Comparison of ENCODE assay signal across 31 cellular contexts in the genomic region with DNA sequence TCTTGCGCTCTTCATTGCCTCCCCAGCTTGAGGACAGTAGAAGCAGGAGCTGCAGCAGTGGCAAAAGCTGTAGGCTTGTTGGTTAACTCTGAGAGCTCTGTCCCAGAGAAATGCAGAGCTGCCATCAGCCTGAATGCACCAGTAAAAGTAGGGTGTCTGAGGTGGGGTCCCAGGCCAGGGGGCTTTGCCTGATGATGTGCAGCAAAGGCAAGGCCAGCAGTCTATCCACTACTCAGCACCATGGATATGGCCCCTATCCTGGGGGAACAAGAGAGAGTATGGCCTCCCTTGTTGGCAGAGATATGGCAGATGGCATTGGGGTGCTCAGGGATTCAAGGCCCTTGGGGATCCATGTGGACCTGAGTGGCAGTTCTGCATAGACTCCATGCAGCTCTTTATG.
DNase-seq lines count a peak whose midpoint lies in the region; ATAC-seq and TF ChIP-seq lines count a peak whose summit lies in the region.
"Had no signal": no experiment of that assay in that cellular context is flagged by ENCODE, and none has a peak within 500 bp of the region (broad histone marks: within the 10 kb centered on the region; RNA-seq: fewer than 3 reads in every experiment).

No MANE protein-coding gene starts in this region.

- no peaks in the 10 kb centered on the region for H3K36me3 Mint-ChIP-seq in chondrocyte (ENCODE audit: low read depth)
- H3K36me3 Mint-ChIP-seq in activated T-cell treated with anti-CD3 and anti-CD28 coated beads, Interleukin-2, amount 50 U/mL, for 72 hours (ENCODE audit: insufficient read depth in 2 of 2), result no peaks in the 10 kb centered on the region
- H3K36me3 Mint-ChIP-seq in immature natural killer cell, result no peaks in the 10 kb centered on the region
- H3K36me3 Mint-ChIP-seq: CD14-positive monocyte; CD4-positive, alpha-beta memory T cell; CD4-positive, CD25-positive, alpha-beta regulatory T cell; CD8-positive, alpha-beta memory T cell; CD8-positive, alpha-beta T cell had no signal

- intact Hi-C loops in spleen (cut with DNase I; ENCODE audit: low total_unique reads), result no loop called here

- TF ChIP-seq POLR2A in spleen (IDR thresholded peaks at IDR 0.05), result no peak

- WGBS in spleen, 5 donors, result 80 to 95% (median 90%) methylated on average over 1 of the region's 1 CpG; no CpG with 5 or more reads in 1 of the 5 donors

- H3K9me3 Mint-ChIP-seq in chondrocyte (ENCODE audit: low read depth) (peaks cover 35% of the 10 kb centered on the region), immature natural killer cell (peaks cover 0 to 4% (median 0%) of the 10 kb centered on the region in 6 donors)
- peaks cover 0 to 3% of the 10 kb centered on the region in 2 donors for H3K9me3 Mint-ChIP-seq in activated T-cell treated with anti-CD3 and anti-CD28 coated beads, Interleukin-2, amount 50 U/mL, for 72 hours
- H3K9me3 Mint-ChIP-seq: CD4-positive, alpha-beta T cell; CD8-positive, alpha-beta T cell had no signal

- no peak overlapping the region for H3K4me3 ChIP-seq in spleen
- H3K4me3 ChIP-seq: A549; BLaER1; BLaER1 treated with 17β-estradiol and CSF1 and Interleukin-3, amounts not matched to agents 10 nM and 100 nM had no signal

- H3K27ac Mint-ChIP-seq in chondrocyte (ENCODE audit: unreplicated experiment) (no peak overlapping the region), immature natural killer cell (no peak overlapping the region)
- H3K27ac Mint-ChIP-seq in activated T-cell treated with anti-CD3 and anti-CD28 coated beads, Interleukin-2, amount 50 U/mL, for 72 hours, result no peak overlapping the region
- H3K27ac Mint-ChIP-seq: B cell; CD14-positive monocyte; CD4-positive, alpha-beta memory T cell; CD4-positive, alpha-beta T cell; CD4-positive, CD25-positive, alpha-beta regulatory T cell; CD8-positive, alpha-beta memory T cell; CD8-positive, alpha-beta T cell had no signal

- ATAC-seq in activated T-cell treated with anti-CD3 and anti-CD28 coated beads, Interleukin-2, amount 50 U/mL, for 72 hours (replicated peaks in 1 of 2), result no peak
- ATAC-seq: A549; CD8-positive, alpha-beta T cell had no signal

- no peak overlapping the region for H3K27ac ChIP-seq in spleen
- H3K27ac ChIP-seq: 22Rv1; A549; BLaER1; BLaER1 treated with 17β-estradiol and CSF1 and Interleukin-3, amounts not matched to agents 10 nM and 100 nM; C4-2B had no signal

- H3K27me3 Mint-ChIP-seq in chondrocyte (ENCODE audit: low read depth), result no peaks in the 10 kb centered on the region
- H3K27me3 Mint-ChIP-seq in activated T-cell treated with anti-CD3 and anti-CD28 coated beads, Interleukin-2, amount 50 U/mL, for 72 hours (ENCODE audit: low read depth), result peaks cover 16% of the 10 kb centered on the region
- H3K27me3 Mint-ChIP-seq in immature natural killer cell (ENCODE audit: low read depth in 3 of 3), result peaks cover 0 to 6% (median 0%) of the 10 kb centered on the region in 3 donors
- H3K27me3 Mint-ChIP-seq: B cell; CD4-positive, alpha-beta memory T cell; CD4-positive, alpha-beta T cell; CD4-positive, CD25-positive, alpha-beta regulatory T cell had no signal

- H3K4me1 ChIP-seq in spleen, result no peaks in the 10 kb centered on the region
- H3K4me1 ChIP-seq: A549; BE2C; BLaER1; BLaER1 treated with 17β-estradiol and CSF1 and Interleukin-3, amounts not matched to agents 10 nM and 100 nM; Caco-2 had no signal

- no peaks in the 10 kb centered on the region for H3K36me3 ChIP-seq in spleen
- H3K36me3 ChIP-seq: BE2C; BLaER1; BLaER1 treated with 17β-estradiol and CSF1 and Interleukin-3, amounts not matched to agents 10 nM and 100 nM had no signal

- H3K9me3 ChIP-seq in spleen, result peaks cover 0 to 12% (median 0%) of the 10 kb centered on the region in 8 donors
- H3K9me3 ChIP-seq: A549, BE2C, BLaER1, Caco-2 had no signal

- H3K4me3 Mint-ChIP-seq in chondrocyte (ENCODE audit: unreplicated experiment) (no peak overlapping the region), immature natural killer cell (no peak overlapping the region)
- no peak overlapping the region for H3K4me3 Mint-ChIP-seq in activated T-cell treated with anti-CD3 and anti-CD28 coated beads, Interleukin-2, amount 50 U/mL, for 72 hours
- H3K4me3 Mint-ChIP-seq: B cell; CD14-positive monocyte; CD4-positive, alpha-beta memory T cell; CD4-positive, alpha-beta T cell; CD4-positive, CD25-positive, alpha-beta regulatory T cell; CD8-positive, alpha-beta memory T cell; CD8-positive, alpha-beta T cell had no signal

- no peaks in the 10 kb centered on the region for H3K4me1 Mint-ChIP-seq in chondrocyte (ENCODE audit: low read depth)
- H3K4me1 Mint-ChIP-seq in activated T-cell treated with anti-CD3 and anti-CD28 coated beads, Interleukin-2, amount 50 U/mL, for 72 hours (ENCODE audit: low read depth), result no peaks in the 10 kb centered on the region
- no peaks in the 10 kb centered on the region for H3K4me1 Mint-ChIP-seq in immature natural killer cell
- H3K4me1 Mint-ChIP-seq: B cell; CD14-positive monocyte; CD4-positive, alpha-beta memory T cell; CD4-positive, CD25-positive, alpha-beta regulatory T cell; CD8-positive, alpha-beta memory T cell had no signal

- H3K27me3 ChIP-seq in spleen (replicated peaks in 1 of 7), result no peaks in the 10 kb centered on the region
- H3K27me3 ChIP-seq: BE2C had no signal

- TF ChIP-seq CTCF in chondrocyte (IDR thresholded peaks at IDR 0.05) (no peak), spleen (IDR thresholded peaks at IDR 0.05 in 8 of 11, conservative IDR thresholded peaks at IDR 0.05 in 3 of 11) (no peak)

- DNase-seq in chondrocyte (ENCODE audit: low spot score) (peak; percentile 62), spleen (peak; percentile 54), immature natural killer cell (no peak)
- no peak for DNase-seq in activated T-cell treated with anti-CD3 and anti-CD28 coated beads, Interleukin-2, amount 50 U/mL, for 72 hours
- DNase-seq: 8988T; ACHN; AML-193; BE2C; C1 segment of cervical spinal cord; Caco-2; Calu3; CD4-positive, alpha-beta memory T cell; CD4-positive, alpha-beta T cell; CD4-positive, CD25-positive, alpha-beta regulatory T cell; CD8-positive, alpha-beta memory T cell; CD8-positive, alpha-beta T cell; COR-L47; DMS 273 treated with DMSO at 0.1 percent for 48 hours; DMS153; DMS53; DMS79; DMS79 treated with DMSO at 0.1 percent for 48 hours; DND-41; EL had no signal

Comparison
In these comparisons a context has a peak if more than half of its experiments do, and no peak if none do; other contexts are left out.
1. DNase-seq: peak in chondrocyte (single experiment) and spleen (single experiment); none in activated T-cell treated with anti-CD3 and anti-CD28 coated beads, Interleukin-2, amount 50 U/mL, for 72 hours (0 of 2) and immature natural killer cell (0 of 3).